Comparison of ENCODE assay signal across 12 cellular contexts in genomic region chr16:27529962-27530361, GRCh38. TPM values are rescaled to one million over a fixed set of nuclear protein-coding genes. Genes with fewer than 3 reads are reported as not detected.
DNase-seq lines count a peak whose midpoint lies in the region; ATAC-seq and TF ChIP-seq lines count a peak whose summit lies in the region.
"Had no signal": no experiment of that assay in that cellular context is flagged by ENCODE, and none has a peak within 500 bp of the region (broad histone marks: within the 10 kb centered on the region; RNA-seq: fewer than 3 reads in every experiment).

No MANE protein-coding gene starts in this region.

- H3K18ac ChIP-seq in IMR-90 (ENCODE audit: low read depth, low read length): no peak overlapping the region

- peak; percentile 82 for DNase-seq in IMR-90
- peak; percentile 90 for DNase-seq in astrocyte of the spinal cord (ENCODE audit: low read depth, low spot score)
- no peak for DNase-seq in stimulated activated naive CD4-positive, alpha-beta T cell treated with Interleukin-2 at 50 U/mL for 16 hours (lab: John Stamatoyannopoulos, UW)
- DNase-seq in DMS53 (lab: John Stamatoyannopoulos, UW): no peak
- DNase-seq in effector memory CD4-positive, alpha-beta T cell: no peak
- DNase-seq: activated CD4-positive, alpha-beta memory T cell treated with anti-CD3 and anti-CD28 coated beads for 36 hours; Caco-2; NCI-H510A treated with DMSO at 0.1 percent for 48 hours; stimulated activated CD4-positive, alpha-beta T cell treated with anti-CD3 and anti-CD28 coated beads, Interleukin-12 subunit alpha, Interleukin-12 subunit beta, amount 100 ng/mL, for 4 hours had no signal

- dilution Hi-C loops in IMR-90 (cut with HindIII; ENCODE audit: low sequenced_read_pairs, unreplicated experiment): no loop called here

- peaks cover 4% of the 10 kb centered on the region for H3K4me1 ChIP-seq in IMR-90 (ENCODE audit: control insufficient read depth, insufficient read depth, low read length)
- H3K4me1 ChIP-seq in effector memory CD4-positive, alpha-beta T cell (ENCODE audit: control insufficient read depth, insufficient read depth, low read length, poor library complexity, severe bottlenecking): no peaks in the 10 kb centered on the region
- H3K4me1 ChIP-seq: Caco-2 had no signal

- no peak overlapping the region for H2BK5ac ChIP-seq in IMR-90 (ENCODE audit: low read depth, low read length, poor library complexity, severe bottlenecking)

- H3K4me3 ChIP-seq in IMR-90 (ENCODE audit: insufficient read depth, low read depth, low read length) (no peak overlapping the region), astrocyte of the spinal cord (ENCODE audit: low read depth, low read length) (no peak overlapping the region)
- H3K4me3 ChIP-seq in effector memory CD4-positive, alpha-beta T cell (ENCODE audit: insufficient read depth, low read depth, low read length, poor library complexity, severe bottlenecking): no peak overlapping the region

- H4K5ac ChIP-seq in IMR-90 (ENCODE audit: low read depth, low read length): no peak overlapping the region

- POLR2A ChIA-PET in IMR-90 (lab: Charles Lee; ENCODE audit: unreplicated experiment): interaction anchor here (0.9 kb wide), 1 partner anchor 20 kb away, joined by 3 read pairs; the partner anchor contains the start of gene KATNIP

- no CpG with 5 or more reads among the region's 6 CpGs for WGBS in IMR-90 (ENCODE audit: extremely low coverage in 2 of 2, insufficient read length in 1 of 2), 2 experiments

- no peak for TF ChIP-seq RAD21 in IMR-90 (IDR thresholded peaks at IDR 0.05; ENCODE audit: low read length)

- peaks cover 23% of the 10 kb centered on the region for H4K20me1 ChIP-seq in IMR-90 (ENCODE audit: insufficient read depth, low read length)

- H3K4ac ChIP-seq in IMR-90 (ENCODE audit: low read depth, low read length): no peak overlapping the region

- no peak overlapping the region for H3K14ac ChIP-seq in IMR-90 (replicated peaks; ENCODE audit: low read depth, low read length)

- no peak overlapping the region for H3K23ac ChIP-seq in IMR-90 (ENCODE audit: low read depth, low read length)

- no peak overlapping the region for H4K91ac ChIP-seq in IMR-90 (ENCODE audit: insufficient read depth, low read depth, low read length)

- no peak for TF ChIP-seq POLR2A in IMR-90 (IDR thresholded peaks at IDR 0.05; ENCODE audit: low read depth, low read length)

- peaks cover 6 to 21% of the 10 kb centered on the region in 2 experiments; a peak in 3 of 4 replicates for H3K79me1 ChIP-seq in IMR-90 (ENCODE audit: low read depth in 1 of 2, low read length in 2 of 2)

- H3K9me3 ChIP-seq in IMR-90 (ENCODE audit: control insufficient read depth, insufficient read depth, low read length): no peaks in the 10 kb centered on the region
- H3K9me3 ChIP-seq in effector memory CD4-positive, alpha-beta T cell (ENCODE audit: control insufficient read depth, low read length): no peaks in the 10 kb centered on the region
- H3K9me3 ChIP-seq: Caco-2 had no signal

- H3K27me3 ChIP-seq in IMR-90 (ENCODE audit: control insufficient read depth, insufficient read depth, low read length): no peaks in the 10 kb centered on the region
- H3K27me3 ChIP-seq in layer of hippocampus (ENCODE audit: control insufficient read depth, insufficient read depth, low read length): no peaks in the 10 kb centered on the region
- H3K27me3 ChIP-seq in effector memory CD4-positive, alpha-beta T cell (replicated peaks; ENCODE audit: control insufficient read depth, insufficient read depth, low read length, poor library complexity, severe bottlenecking): no peaks in the 10 kb centered on the region

- in situ Hi-C loops in IMR-90 (cut with MboI; ENCODE audit: low sequenced_read_pairs) (no loop called here), astrocyte of the spinal cord (cut with HindIII; ENCODE audit: low sequenced_read_pairs) (no loop called here)

- no peak overlapping the region for H4K8ac ChIP-seq in IMR-90 (ENCODE audit: low read depth in 2 of 2, low read length in 2 of 2)

- H3K4me2 ChIP-seq in IMR-90 (ENCODE audit: low read depth, low read length): no peak overlapping the region

- no peak overlapping the region for H2BK15ac ChIP-seq in IMR-90 (ENCODE audit: low read depth, low read length)

- no peak for TF ChIP-seq CTCF in C4-2B (conservative IDR thresholded peaks at IDR 0.05)
- TF ChIP-seq CTCF in IMR-90 (conservative IDR thresholded peaks at IDR 0.05; ENCODE audit: low read depth, low read length): no peak
- TF ChIP-seq CTCF in astrocyte of the spinal cord (IDR thresholded peaks at IDR 0.05; ENCODE audit: low read depth, low read length): no peak

- intact Hi-C loops in IMR-90 (cut with micrococcal nuclease): no loop called here

- ATAC-seq in IMR-90 (ENCODE audit: low read depth) (peak; percentile 80), HG03139 (IDR thresholded peaks at IDR 0.05; ENCODE audit: unreplicated experiment) (no peak)

- H3K9me1 ChIP-seq in IMR-90 (ENCODE audit: insufficient read depth, low read length): peaks cover 17% of the 10 kb centered on the region

- H2AK9ac ChIP-seq in IMR-90 (replicated peaks; ENCODE audit: low read depth, low read length, poor library complexity): peak overlapping the region; percentile 62

- BruUV-seq in IMR-90 (replicated peaks; lab: Mats Ljungman, UMichigan): no TSS peak

- CTCF ChIA-PET in IMR-90 (lab: Yijun Ruan, JAX): no interaction called here

- no peak overlapping the region for H3K56ac ChIP-seq in IMR-90 (ENCODE audit: extremely low read depth, insufficient read depth, low read length)

- no peak overlapping the region for H2BK120ac ChIP-seq in IMR-90 (ENCODE audit: low read depth, low read length)

- H3K9ac ChIP-seq in IMR-90 (ENCODE audit: low read depth, low read length): no peak overlapping the region

- H2AK5ac ChIP-seq in IMR-90 (ENCODE audit: low read depth, low read length): no peak overlapping the region

- H2AFZ ChIP-seq in IMR-90 (replicated peaks; ENCODE audit: low read length, poor library complexity): peak overlapping the region; percentile 2

- H3K27ac ChIP-seq in C4-2B: peak overlapping the region; percentile 66
- no peak overlapping the region for H3K27ac ChIP-seq in IMR-90 (ENCODE audit: insufficient read depth, low read length)
- peak overlapping the region; percentile 71 for H3K27ac ChIP-seq in layer of hippocampus (ENCODE audit: low read depth, low read length)
- H3K27ac ChIP-seq in effector memory CD4-positive, alpha-beta T cell (ENCODE audit: insufficient read depth, low read length, poor library complexity, severe bottlenecking): no peak overlapping the region

- H3K36me3 ChIP-seq in IMR-90 (ENCODE audit: control insufficient read depth, insufficient read depth, low read length): peaks cover 79% of the 10 kb centered on the region
- H3K36me3 ChIP-seq in effector memory CD4-positive, alpha-beta T cell (ENCODE audit: control insufficient read depth, insufficient read depth, low read length): peaks cover 82% of the 10 kb centered on the region

- H2BK20ac ChIP-seq in IMR-90 (ENCODE audit: low read depth, low read length): no peak overlapping the region

TF ChIP-seq in IMR-90, 13 proteins besides CTCF, POLR2A, EP300 and RAD21:
- TF ChIP-seq RFX5 (IDR thresholded peaks at IDR 0.05; ENCODE audit: low read depth, low read length) (no peak), MAZ (IDR thresholded peaks at IDR 0.05; ENCODE audit: borderline replicate concordance, low read depth, low read length) (no peak), ELK1 (IDR thresholded peaks at IDR 0.05; ENCODE audit: borderline replicate concordance, low read depth, low read length) (no peak), FOS (IDR thresholded peaks at IDR 0.05; ENCODE audit: low read depth, low read length) (peak; percentile 50; the same call in 1 of the 2 replicates)

RNA-seq across cellular contexts. Expression of gene GTF3C1, which starts 19.8 kb away (rescaled TPM):
- 62.5 and 68.1 TPM in 2 replicates for total RNA-seq in IMR-90 (2012; rRNA removed)
- polyA plus RNA-seq in IMR-90 (2012; rRNA removed): 50.8 and 53.6 TPM in 2 replicates
- polyA plus RNA-seq in IMR-90 (2012; cell fraction: cytosol; rRNA removed): 43.5 and 56.7 TPM in 2 replicates
- polyA plus RNA-seq in IMR-90 (2012; cell fraction: nucleus; rRNA removed; ENCODE audit: low replicate concordance): 96.1 and 177 TPM in 2 replicates

RNA-seq across cellular contexts. Expression of gene KATNIP, which starts 20.0 kb away (rescaled TPM):
- total RNA-seq in IMR-90 (2012; rRNA removed): 16.7 and 18.9 TPM in 2 replicates
- 17.5 and 18.6 TPM in 2 replicates for polyA plus RNA-seq in IMR-90 (2012; rRNA removed)
- 10.9 and 13.5 TPM in 2 replicates for polyA plus RNA-seq in IMR-90 (2012; cell fraction: cytosol; rRNA removed)
- polyA plus RNA-seq in IMR-90 (2012; cell fraction: nucleus; rRNA removed; ENCODE audit: low replicate concordance): 62.6 and 75.3 TPM in 2 replicates

Comparison
In these comparisons a context has a peak if more than half of its experiments do, and no peak if none do; other contexts are left out.
1. H3K27ac ChIP-seq: peak in C4-2B (single experiment) and layer of hippocampus (single experiment); none in IMR-90 (single experiment) and effector memory CD4-positive, alpha-beta T cell (single experiment).
2. DNase-seq: peak in IMR-90 (single experiment) and astrocyte of the spinal cord (single experiment); none in stimulated activated naive CD4-positive, alpha-beta T cell treated with Interleukin-2 at 50 U/mL for 16 hours (single experiment), DMS53 (single experiment) and effector memory CD4-positive, alpha-beta T cell (0 of 3).